26 cellular contexts compared by ENCODE assay signal in genomic region chr10:86670290-86670811, GRCh38. TPM values are rescaled to one million over a fixed set of nuclear protein-coding genes. Genes with fewer than 3 reads are reported as not detected.
DNase-seq lines count a peak whose midpoint lies in the region; ATAC-seq and TF ChIP-seq lines count a peak whose summit lies in the region.
"Had no signal": no experiment of that assay in that cellular context is flagged by ENCODE, and none has a peak within 500 bp of the region (broad histone marks: within the 10 kb centered on the region; RNA-seq: fewer than 3 reads in every experiment).

No MANE protein-coding gene starts in this region.

- intact Hi-C loops in lower lobe of right lung (cut with DNase I) = no loop called here

- no peak overlapping the region for H3K27ac Mint-ChIP-seq in activated naive CD8-positive, alpha-beta T cell treated with anti-CD3 and anti-CD28 coated beads, Interleukin-2, amount 50 U/mL, for 24 hours
- H3K27ac Mint-ChIP-seq: CD4-positive, CD25-positive, alpha-beta regulatory T cell; IgD-negative memory B cell had no signal

- TF ChIP-seq CTCF in coronary artery (IDR thresholded peaks at IDR 0.05) (no peak), lower lobe of right lung (IDR thresholded peaks at IDR 0.05) (no peak)

- H3K27me3 ChIP-seq in lower lobe of right lung (ENCODE audit: low read depth) (peaks cover 9% of the 10 kb centered on the region), skeletal muscle tissue (ENCODE audit: control insufficient read depth in 3 of 3, insufficient read depth in 3 of 3, low read length in 3 of 3) (peaks cover 0 to 3% (median 0%) of the 10 kb centered on the region in 3 donors)
- H3K27me3 ChIP-seq: adrenal gland, hepatocyte, MG63, neutrophil, right lobe of liver had no signal

- H3K9me3 Mint-ChIP-seq in activated naive CD8-positive, alpha-beta T cell treated with anti-CD3 and anti-CD28 coated beads, Interleukin-2, amount 50 U/mL, for 24 hours = no peaks in the 10 kb centered on the region
- H3K9me3 Mint-ChIP-seq: CD4-positive, CD25-positive, alpha-beta regulatory T cell; central memory CD8-positive, alpha-beta T cell; IgD-negative memory B cell had no signal

- H3K4me1 Mint-ChIP-seq in activated naive CD8-positive, alpha-beta T cell treated with anti-CD3 and anti-CD28 coated beads, Interleukin-2, amount 50 U/mL, for 24 hours = no peaks in the 10 kb centered on the region
- H3K4me1 Mint-ChIP-seq: CD4-positive, CD25-positive, alpha-beta regulatory T cell; central memory CD8-positive, alpha-beta T cell had no signal

- H3K36me3 Mint-ChIP-seq in activated naive CD8-positive, alpha-beta T cell treated with anti-CD3 and anti-CD28 coated beads, Interleukin-2, amount 50 U/mL, for 24 hours (ENCODE audit: low read depth) = no peaks in the 10 kb centered on the region
- H3K36me3 Mint-ChIP-seq: CD4-positive, CD25-positive, alpha-beta regulatory T cell had no signal

- H3K4me3 Mint-ChIP-seq in activated naive CD8-positive, alpha-beta T cell treated with anti-CD3 and anti-CD28 coated beads, Interleukin-2, amount 50 U/mL, for 24 hours = no peak overlapping the region
- H3K4me3 Mint-ChIP-seq: CD4-positive, CD25-positive, alpha-beta regulatory T cell; central memory CD8-positive, alpha-beta T cell; IgD-negative memory B cell had no signal

- peak overlapping the region; percentile 95 to 98 for H3K27ac ChIP-seq in coronary artery
- H3K27ac ChIP-seq in lower lobe of right lung = no peak overlapping the region
- H3K27ac ChIP-seq in skeletal muscle tissue (ENCODE audit: low read depth, low read length) = peak overlapping the region; percentile 100
- H3K27ac ChIP-seq: adrenal gland, hepatocyte, HL-60, neutrophil, right lobe of liver had no signal

- H3K36me3 ChIP-seq in lower lobe of right lung = no peaks in the 10 kb centered on the region
- H3K36me3 ChIP-seq in skeletal muscle tissue (ENCODE audit: control insufficient read depth in 3 of 3, insufficient read depth in 3 of 3, low read length in 3 of 3) = peaks cover 5 to 51% (median 22%) of the 10 kb centered on the region in 3 donors
- H3K36me3 ChIP-seq: adrenal gland, MG63, neutrophil, right lobe of liver had no signal

- no peaks in the 10 kb centered on the region for H3K27me3 Mint-ChIP-seq in activated naive CD8-positive, alpha-beta T cell treated with anti-CD3 and anti-CD28 coated beads, Interleukin-2, amount 50 U/mL, for 24 hours
- H3K27me3 Mint-ChIP-seq: central memory CD8-positive, alpha-beta T cell had no signal

- H3K4me1 ChIP-seq in lower lobe of right lung = no peaks in the 10 kb centered on the region
- peaks cover 71 to 87% (median 80%) of the 10 kb centered on the region in 3 donors for H3K4me1 ChIP-seq in skeletal muscle tissue (ENCODE audit: control insufficient read depth in 3 of 3, insufficient read depth in 3 of 3, low read length in 3 of 3)
- H3K4me1 ChIP-seq: right lobe of liver had no signal

- peak overlapping the region; percentile 72 for H3K4me3 ChIP-seq in coronary artery
- peak overlapping the region; percentile 11 for H3K4me3 ChIP-seq in lower lobe of right lung
- H3K4me3 ChIP-seq in skeletal muscle tissue (ENCODE audit: low read length in 3 of 3) = peak overlapping the region; percentile 92 to 98 (median 96)
- H3K4me3 ChIP-seq: adrenal gland, hepatocyte, MG63, right lobe of liver had no signal

- DNase-seq in COLO668 (lab: John Stamatoyannopoulos, UW; ENCODE audit: unreplicated experiment) = peak; percentile 7
- no peak for DNase-seq in coronary artery (ENCODE audit: low spot score)
- no peak for DNase-seq in lower lobe of right lung
- DNase-seq in activated naive CD4-positive, alpha-beta T cell treated with Interleukin-2 at 50 U/mL for 16 hours = no peak
- no peak for DNase-seq in activated naive CD8-positive, alpha-beta T cell treated with anti-CD3 and anti-CD28 coated beads, Interleukin-2, amount 50 U/mL, for 24 hours
- DNase-seq in COR-L47 (lab: John Stamatoyannopoulos, UW) = no peak
- DNase-seq: activated CD4-positive, alpha-beta T cell treated with anti-CD3 and anti-CD28 coated beads for 48 hours; adrenal gland; CD4-positive, CD25-positive, alpha-beta regulatory T cell; DMS53; islet precursor cell; mesenchymal stem cell; MG63; NCI-H146; NCI-H2171; right lobe of liver; SHP77; stimulated activated naive CD4-positive, alpha-beta T cell had no signal

- ATAC-seq in lower lobe of right lung = no peak
- no peak for ATAC-seq in activated naive CD8-positive, alpha-beta T cell treated with anti-CD3 and anti-CD28 coated beads, Interleukin-2, amount 50 U/mL, for 24 hours
- no peak for ATAC-seq in GM19023 (IDR thresholded peaks at IDR 0.05; ENCODE audit: unreplicated experiment)
- ATAC-seq: HCT116, right lobe of liver had no signal

- H3K9me3 ChIP-seq in lower lobe of right lung (no peaks in the 10 kb centered on the region), skeletal muscle tissue (ENCODE audit: control insufficient read depth in 3 of 3, low read length in 3 of 3) (no peaks in the 10 kb centered on the region)
- H3K9me3 ChIP-seq: adrenal gland, MG63, neutrophil, right lobe of liver had no signal

- peak overlapping the region; percentile 96 to 100 (median 99) for H3K9ac ChIP-seq in skeletal muscle tissue (ENCODE audit: low read depth in 1 of 3, low read length in 3 of 3)

RNA-seq across cellular contexts. Expression of gene LDB3, which starts 2.0 kb away (rescaled TPM):
- total RNA-seq in lower lobe of right lung (2.2 TPM), skeletal muscle tissue (87.7 TPM)
- total RNA-seq: CD4-positive, CD25-positive, alpha-beta regulatory T cell; hepatocyte had no signal

RNA-seq across cellular contexts. Expression of gene OPN4, which starts 16.0 kb away (rescaled TPM):
- total RNA-seq in lower lobe of right lung (not detected), skeletal muscle tissue (not detected)
- total RNA-seq: CD4-positive, CD25-positive, alpha-beta regulatory T cell; hepatocyte; right lobe of liver had no signal

Comparison
In these comparisons a context has a peak if more than half of its experiments do, and no peak if none do; other contexts are left out.
1. H3K4me3 ChIP-seq: peak in every context shown above with its lines; median percentile 96 in skeletal muscle tissue; 72 in coronary artery; 11 in lower lobe of right lung.
2. RNA of gene LDB3, which starts 2.0 kb away (total RNA-seq): 87.7 TPM in skeletal muscle tissue (single experiment); 2.2 TPM in lower lobe of right lung (single experiment); every median in the first group is over 10 times any median in the second.